19 cellular contexts compared by ENCODE assay signal in genomic region chr1:39977202-39977601, GRCh38. TPM values are rescaled to one million over a fixed set of nuclear protein-coding genes. Genes with fewer than 3 reads are reported as not detected.
DNase-seq lines count a peak whose midpoint lies in the region; ATAC-seq, FAIRE-seq and TF ChIP-seq lines count a peak whose summit lies in the region.
"Had no signal": no experiment of that assay in that cellular context is flagged by ENCODE, and none has a peak within 500 bp of the region (broad histone marks: within the 10 kb centered on the region; RNA-seq: fewer than 3 reads in every experiment).

No MANE protein-coding gene starts in this region.

- H3F3A ChIP-seq in SK-N-SH (replicated peaks; ENCODE audit: insufficient read depth): peaks cover 2% of the 10 kb centered on the region
- no peaks in the 10 kb centered on the region for H3F3A ChIP-seq in MM.1S (ENCODE audit: insufficient read depth, low read length)

- H4K20me1 ChIP-seq in SK-N-SH (ENCODE audit: insufficient read depth): no peaks in the 10 kb centered on the region
- no peaks in the 10 kb centered on the region for H4K20me1 ChIP-seq in GM12878 (ENCODE audit: control insufficient read depth, insufficient read depth)
- H4K20me1 ChIP-seq in hepatocyte (ENCODE audit: insufficient read depth, poor library complexity, severe bottlenecking): no peaks in the 10 kb centered on the region
- H4K20me1 ChIP-seq in MM.1S (ENCODE audit: insufficient read depth, low read length): no peaks in the 10 kb centered on the region

- H3K79me2 ChIP-seq in SK-N-SH (ENCODE audit: insufficient read depth) (no peaks in the 10 kb centered on the region), GM12878 (ENCODE audit: control insufficient read depth, insufficient read depth, low read length) (no peaks in the 10 kb centered on the region), hepatocyte (no peaks in the 10 kb centered on the region), MM.1S (ENCODE audit: low read length) (no peaks in the 10 kb centered on the region)

- no peak overlapping the region for H3K4me2 ChIP-seq in SK-N-SH
- no peak overlapping the region for H3K4me2 ChIP-seq in GM12878 (ENCODE audit: control insufficient read depth, insufficient read depth)
- H3K4me2 ChIP-seq in hepatocyte: no peak overlapping the region
- H3K4me2 ChIP-seq in MM.1S (ENCODE audit: low read depth, low read length): no peak overlapping the region
- H3K4me2 ChIP-seq: A549 had no signal

- H3K27ac ChIP-seq in SK-N-SH (ENCODE audit: low read depth in 2 of 2, low read length in 1 of 2) (no peak overlapping the region), GM12878 (ENCODE audit: control insufficient read depth, insufficient read depth) (no peak overlapping the region), hepatocyte (peak overlapping the region; percentile 56), ovary (no peak overlapping the region), MM.1S (ENCODE audit: low read length) (no peak overlapping the region)
- H3K27ac ChIP-seq: A549, prostate gland, upper lobe of left lung, VCaP had no signal

- no peak overlapping the region for H2AFZ ChIP-seq in SK-N-SH (ENCODE audit: low read depth)
- H2AFZ ChIP-seq in GM12878 (ENCODE audit: control insufficient read depth, low read depth, low read length): no peak overlapping the region
- no peak overlapping the region for H2AFZ ChIP-seq in hepatocyte
- H2AFZ ChIP-seq in MM.1S (ENCODE audit: low read length): no peak overlapping the region

- no TSS peak for BruUV-seq in GM12878 (replicated peaks; lab: Mats Ljungman, UMichigan)

- DNase-seq in SK-N-SH (no peak), GM12878 (ENCODE audit: low read depth, low spot score) (no peak), hepatocyte (ENCODE audit: low spot score) (no peak), ovary (no peak), MM.1S (no peak), SHP77 treated with DMSO at 0.1 percent for 48 hours (lab: John Stamatoyannopoulos, UW) (no peak)
- no peak for DNase-seq in stimulated activated naive CD4-positive, alpha-beta T cell treated with Interleukin-2 at 50 U/mL for 16 hours (lab: John Stamatoyannopoulos, UW)
- DNase-seq: activated CD8-positive, alpha-beta memory T cell treated with anti-CD3 and anti-CD28 coated beads, Interleukin-2, amount 50 U/mL, for 48 hours; activated effector memory CD4-positive, alpha-beta T cell treated with Interleukin-2 at 50 U/mL for 16 hours; cerebellar nuclear complex; effector CD8-positive, alpha-beta T cell; NCI-H510A treated with DMSO at 0.1 percent for 48 hours; stimulated activated naive CD8-positive, alpha-beta T cell treated with anti-CD3 and anti-CD28 coated beads, Interleukin-15, amount 100 ng/mL, for 72 hours; upper lobe of left lung had no signal

- TF ChIP-seq RAD21 in SK-N-SH (IDR thresholded peaks at IDR 0.05; ENCODE audit: low read length) (no peak), GM12878 (IDR thresholded peaks at IDR 0.05; ENCODE audit: insufficient read depth, low read depth, low read length) (no peak)

- intact Hi-C loops in GM12878 (cut with micrococcal nuclease; ENCODE audit: unreplicated experiment) (no loop called here), ovary (cut with DNase I) (no loop called here)

- TF ChIP-seq POLR2A in GM12878 (IDR thresholded peaks at IDR 0.05; ENCODE audit: low read depth, low read length) (no peak), ovary (IDR thresholded peaks at IDR 0.05) (no peak)

- H3K4me3 ChIP-seq in SK-N-SH (ENCODE audit: low read depth in 2 of 2, low read length in 1 of 2): no peak overlapping the region
- no peak overlapping the region for H3K4me3 ChIP-seq in GM12878
- H3K4me3 ChIP-seq in hepatocyte: no peak overlapping the region
- H3K4me3 ChIP-seq in ovary: no peak overlapping the region
- no peak overlapping the region for H3K4me3 ChIP-seq in MM.1S (ENCODE audit: low read length)
- H3K4me3 ChIP-seq: A549, prostate gland, upper lobe of left lung had no signal

- H3K9me3 ChIP-seq in SK-N-SH (no peaks in the 10 kb centered on the region), GM12878 (replicated peaks; ENCODE audit: control insufficient read depth, insufficient read depth, low read length) (no peaks in the 10 kb centered on the region), hepatocyte (ENCODE audit: low read depth) (no peaks in the 10 kb centered on the region), ovary (no peaks in the 10 kb centered on the region), MM.1S (replicated peaks; ENCODE audit: insufficient read depth, low read length) (no peaks in the 10 kb centered on the region)
- H3K9me3 ChIP-seq: A549, prostate gland, upper lobe of left lung had no signal

- TF ChIP-seq CTCF in SK-N-SH (IDR thresholded peaks at IDR 0.05): no peak
- TF ChIP-seq CTCF in GM12878 (IDR thresholded peaks at IDR 0.05 in 2 of 3, conservative IDR thresholded peaks at IDR 0.05 in 1 of 3; ENCODE audit: control insufficient read depth in 2 of 3, extremely low read depth in 1 of 3, insufficient read depth in 1 of 3, low read depth in 3 of 3, low read length in 3 of 3): no peak
- no peak for TF ChIP-seq CTCF in hepatocyte (IDR thresholded peaks at IDR 0.05; ENCODE audit: poor library complexity)
- TF ChIP-seq CTCF in ovary (IDR thresholded peaks at IDR 0.05): no peak
- no peak for TF ChIP-seq CTCF in MM.1S (IDR thresholded peaks at IDR 0.05; ENCODE audit: low read length)

- POLR2A ChIA-PET in SK-N-SH (lab: Yijun Ruan, JAX): no interaction called here
- POLR2A ChIA-PET in GM12878 (lab: Charles Lee): interaction anchor here (0.7 to 1.0 kb wide), 3 partner anchors 17 to 107 kb away, joined by 3 to 5 read pairs (median 3); no protein-coding TSS in a partner anchor

- H3K9ac ChIP-seq in SK-N-SH (no peak overlapping the region), GM12878 (ENCODE audit: control insufficient read depth, insufficient read depth, low read length) (no peak overlapping the region), MM.1S (ENCODE audit: low read length) (no peak overlapping the region)

- peak in 1 of 2 experiments; percentile 42; a peak in 1 of 4 replicates for TF ChIP-seq EP300 in SK-N-SH (IDR thresholded peaks at IDR 0.05; ENCODE audit: borderline replicate concordance in 1 of 2, low read depth in 1 of 2, low read length in 1 of 2)
- no peak for TF ChIP-seq EP300 in GM12878 (IDR thresholded peaks at IDR 0.05; ENCODE audit: borderline replicate concordance in 1 of 2, control insufficient read depth in 1 of 2, low read depth in 2 of 2, low read length in 2 of 2)
- no peak for TF ChIP-seq EP300 in ovary (IDR thresholded peaks at IDR 0.05)

- H3K27me3 ChIP-seq in SK-N-SH (ENCODE audit: insufficient read depth) (no peaks in the 10 kb centered on the region), GM12878 (replicated peaks in 1 of 2; ENCODE audit: control insufficient read depth in 2 of 2, insufficient read depth in 2 of 2, low read length in 1 of 2) (no peaks in the 10 kb centered on the region), hepatocyte (no peaks in the 10 kb centered on the region), ovary (no peaks in the 10 kb centered on the region), MM.1S (replicated peaks; ENCODE audit: insufficient read depth, low read length) (no peaks in the 10 kb centered on the region)
- H3K27me3 ChIP-seq: upper lobe of left lung had no signal

- H3K36me3 ChIP-seq in SK-N-SH (replicated peaks in 1 of 2; ENCODE audit: control insufficient read depth in 1 of 2, insufficient read depth in 2 of 2, low read length in 1 of 2) (no peaks in the 10 kb centered on the region), GM12878 (ENCODE audit: control insufficient read depth in 2 of 2, insufficient read depth in 2 of 2, low read length in 1 of 2) (no peaks in the 10 kb centered on the region), hepatocyte (replicated peaks; ENCODE audit: insufficient read depth, low read depth) (no peaks in the 10 kb centered on the region), ovary (no peaks in the 10 kb centered on the region), MM.1S (replicated peaks; ENCODE audit: insufficient read depth, low read length) (no peaks in the 10 kb centered on the region)
- H3K36me3 ChIP-seq: prostate gland, upper lobe of left lung had no signal

- RAD21 ChIA-PET in GM12878 (lab: Charles Lee; ENCODE audit: unreplicated experiment): interaction anchor here (1.1 to 2.7 kb wide), 6 partner anchors 19 to 362 kb away, joined by 3 to 17 read pairs (median 4); no protein-coding TSS in a partner anchor

- no peaks in the 10 kb centered on the region for H3K9me2 ChIP-seq in SK-N-SH
- H3K9me2 ChIP-seq in hepatocyte (replicated peaks; ENCODE audit: insufficient read depth): no peaks in the 10 kb centered on the region
- no peaks in the 10 kb centered on the region for H3K9me2 ChIP-seq in MM.1S (replicated peaks; ENCODE audit: insufficient read depth, low read length)

- WGBS in SK-N-SH (ENCODE audit: low lambda C conversion rate): 100% methylated on average over 1 of the region's 1 CpG
- WGBS in GM12878 (ENCODE audit: insufficient coverage, insufficient replicate concordance, low lambda C conversion rate, missing lambda C conversion rate): 92% methylated on average over 1 of the region's 1 CpG
- WGBS in hepatocyte (ENCODE audit: low lambda C conversion rate, missing lambda C conversion rate): 86% methylated on average over 1 of the region's 1 CpG
- WGBS in ovary, 3 donors: 90 to 93% (median 90%) methylated on average over 1 of the region's 1 CpG

- ATAC-seq in SK-N-SH treated with all-trans-retinoic acid at 6 μM for 48 hours: no peak
- peak; percentile 76 for ATAC-seq in GM12878
- ATAC-seq: A549; HepG2; stimulated activated naive CD8-positive, alpha-beta T cell treated with anti-CD3 and anti-CD28 coated beads, Interleukin-15, amount 100 ng/mL, for 72 hours had no signal

- in situ Hi-C loops in GM12878 (cut with MboI): no loop called here

- FAIRE-seq in GM12878 (lab: Jason Lieb, UNC): no peak
- FAIRE-seq: A549, HepG2 had no signal

- CTCF ChIA-PET in SK-N-SH (lab: Yijun Ruan, JAX) (interaction anchor here (1.1 to 11.4 kb wide), 3 partner anchors 55 to 159 kb away, joined by 3 to 209 read pairs (median 88); no protein-coding TSS in a partner anchor), GM12878 (lab: Yijun Ruan, JAX) (interaction anchor here (0.7 to 11.5 kb wide), 9 partner anchors 10 to 835 kb away, joined by 3 to 185 read pairs (median 4); no protein-coding TSS in a partner anchor)

- H3K4me1 ChIP-seq in SK-N-SH (ENCODE audit: control insufficient read depth in 1 of 2, insufficient read depth in 2 of 2, low read depth in 1 of 2, low read length in 1 of 2) (peaks cover 0 to 6% of the 10 kb centered on the region in 2 experiments; a peak in 2 of 4 replicates), GM12878 (ENCODE audit: control insufficient read depth, insufficient read depth, low read length) (peaks cover 3% of the 10 kb centered on the region), hepatocyte (ENCODE audit: insufficient read depth) (no peaks in the 10 kb centered on the region), ovary (ENCODE audit: insufficient read depth) (no peaks in the 10 kb centered on the region), MM.1S (ENCODE audit: low read length) (no peaks in the 10 kb centered on the region)
- H3K4me1 ChIP-seq: prostate gland had no signal

- SMC1A ChIA-PET in GM12878 (lab: Charles Lee; ENCODE audit: uncharacterized antibody, unreplicated experiment): interaction anchor here (0.7 to 7.5 kb wide), 8 partner anchors 17 to 361 kb away, joined by 3 to 157 read pairs (median 4); partner anchors contain the start of gene MYCL

RNA-seq across cellular contexts. Expression of gene MFSD2A, which starts 22.3 kb away (rescaled TPM):
- polyA plus RNA-seq in SK-N-SH (2012; rRNA removed) (4.1 and 6.3 TPM in 2 replicates), GM12878 (2011; rRNA removed) (6.5 and 11.0 TPM in 2 replicates), GM12878 (2014; fragmentation: Illumina TruSeq; extraction: Trizol) (19.5 and 21.6 TPM in 2 replicates), GM12878 (2014; fragmentation: Nextera tagmentation; extraction: Ambion mirVana) (1 to 10 TPM in 1 of 2 experiments, under 1 TPM in 1; 0.84 to 1.9 TPM), GM12878 (2014; rRNA removed) (21.7 and 21.9 TPM in 2 replicates), GM12878 (2016; fragmentation: Nextera tagmentation; extraction: Ambion mirVana) (10 to 100 TPM; 14.3 to 16.1 TPM), hepatocyte (5.6 and 9.8 TPM in 2 replicates), ovary (1 to 10 TPM; 3.6 to 6.2 TPM)
- polyA plus RNA-seq in SK-N-SH (2012; cell fraction: cytosol; rRNA removed): 3.8 and 5.1 TPM in 2 replicates
- polyA plus RNA-seq in SK-N-SH (2012; cell fraction: nucleus; rRNA removed): 13.6 and 17.5 TPM in 2 replicates
- total RNA-seq in GM12878 (2013; cell fraction: nucleolus; rRNA removed): 36.5 and 40.1 TPM in 2 replicates
- total RNA-seq in GM12878 (2014; rRNA removed) (30.1 and 34.0 TPM in 2 replicates), GM12878 (2014; rRNA removed; fragmentation: Illumina TruSeq; extraction: Trizol) (13.3 and 14.0 TPM in 2 replicates), GM12878 (2021) (23.1 and 23.4 TPM in 2 replicates), hepatocyte (2.7 and 4.8 TPM in 2 replicates), ovary (100 to 1,000 TPM in 1 of 7 donors, 1 to 10 TPM in 6; 1.9 to 121 (median 3.6) TPM)
- 4.5 TPM for polyA plus RNA-seq in GM12878 (2011; ENCODE audit: low read depth)
- polyA plus RNA-seq in GM12878 (2011; cell fraction: cytosol; rRNA removed): 14.0 and 15.4 TPM in 2 replicates
- 54.2 and 55.9 TPM in 2 replicates for polyA plus RNA-seq in GM12878 (2011; cell fraction: nucleus; rRNA removed)
- 7.7 and 9.9 TPM in 2 replicates for polyA plus RNA-seq in GM12878 (2012)
- 15.6 and 23.0 TPM in 2 replicates for polyA minus RNA-seq in GM12878 (2011; rRNA and poly(A)+ RNA removed)
- polyA minus RNA-seq in GM12878 (2011; cell fraction: cytosol; rRNA and poly(A)+ RNA removed): 6.1 and 6.7 TPM in 2 replicates
- 15.2 and 30.2 TPM in 2 replicates for polyA minus RNA-seq in GM12878 (2011; cell fraction: nucleus; rRNA and poly(A)+ RNA removed)
- total RNA-seq: HepG2 had no signal

Comparison
In these comparisons a context has a peak if more than half of its experiments do, and no peak if none do; other contexts are left out.
1. Of the 26 proteins assayed by ChIP-seq in both GM12878 and SK-N-SH: peak only in GM12878: FOXM1 and NFIC; only in SK-N-SH: none; in both: none; in neither: 23; mixed calls (peak in some experiments, not most) for 1.